Comparison of ENCODE assay signal across 8 cellular contexts in genomic region chrX:10237255-10237654, GRCh38.
"Had no signal": no experiment of that assay in that cellular context is flagged by ENCODE, and none has a peak within 500 bp of the region (broad histone marks: within the 10 kb centered on the region; RNA-seq: fewer than 3 reads in every experiment).

No MANE protein-coding gene starts in this region.

- H3K4me2 ChIP-seq: GM23338 had no signal

- H3K4me3 ChIP-seq: GM23338, K562 had no signal

- FAIRE-seq: H54, HTR-8/SVneo, K562 had no signal

- DNase-seq: H9, HCEC 1CT, IMR-90, KG1 had no signal

- ATAC-seq: GM23338, K562 had no signal
